ENCODE assay signal across 1 cellular context in the genomic region with DNA sequence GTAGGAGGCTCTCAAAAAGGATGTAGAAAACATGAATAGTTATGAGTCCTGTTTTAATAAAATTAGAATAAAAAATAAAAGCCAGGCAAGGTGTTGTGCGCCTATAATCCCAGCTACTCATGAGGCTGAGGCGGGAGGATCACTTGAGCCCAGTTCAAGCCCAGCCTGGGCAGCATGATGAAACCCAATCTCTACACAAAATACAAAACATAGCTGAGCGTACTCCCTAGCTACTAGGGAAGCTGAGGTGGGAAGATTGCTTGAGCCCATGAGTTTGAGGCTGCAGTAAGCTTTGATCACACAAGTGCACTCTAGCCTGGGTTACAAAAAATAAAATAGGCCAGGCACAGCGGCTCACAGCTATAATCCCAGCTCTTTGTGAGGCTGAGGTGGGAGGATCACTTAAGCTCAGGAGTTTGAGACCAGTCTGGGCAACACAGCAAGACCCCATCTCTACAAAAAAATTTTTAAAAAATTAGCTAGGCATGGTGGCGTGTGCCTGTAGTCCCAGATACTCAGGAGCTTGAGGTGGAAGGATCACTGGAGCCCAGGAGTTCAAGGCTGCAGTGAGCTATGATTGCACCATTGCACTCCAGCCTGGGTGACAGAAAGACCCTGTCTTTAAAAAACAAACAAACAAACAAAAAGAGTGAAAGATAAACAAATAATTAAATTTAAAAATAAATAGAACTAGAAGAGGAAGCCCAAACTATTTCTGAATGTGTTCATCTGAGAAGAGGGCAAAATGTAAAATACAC.
TF ChIP-seq lines count a peak whose summit lies in the region.

No MANE protein-coding gene starts in this region.

TF ChIP-seq in WTC11, 78 proteins besides CTCF, POLR2A, EP300 and RAD21 (continued from another document):
- TF ChIP-seq USF2 (CRISPR knock-in tag; IDR thresholded peaks at IDR 0.05) (no peak), ZNF121 (CRISPR knock-in tag; IDR thresholded peaks at IDR 0.05) (peak; percentile 93)
